Comparison of ENCODE assay signal across 21 cellular contexts in the genomic region with DNA sequence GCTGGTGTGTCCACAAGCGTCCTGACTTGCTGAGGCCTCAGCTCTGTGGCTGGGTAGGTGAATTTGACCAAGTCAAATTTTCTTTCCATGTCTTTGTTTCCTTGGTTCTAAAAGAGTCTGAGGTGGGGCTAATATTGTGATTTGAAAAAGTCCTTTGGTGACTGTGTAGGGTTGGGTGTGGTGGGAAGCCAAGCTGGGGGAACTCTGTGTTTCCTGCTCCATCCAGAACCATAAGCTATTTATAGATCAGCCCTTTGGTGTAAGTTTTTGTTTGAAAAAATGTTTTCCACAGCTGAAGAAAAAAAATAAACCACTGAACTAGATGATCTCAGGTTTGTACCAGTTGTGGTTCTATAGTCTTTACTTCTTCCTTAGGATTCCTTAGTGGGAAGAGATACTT.
DNase-seq lines count a peak whose midpoint lies in the region; ATAC-seq, FAIRE-seq and TF ChIP-seq lines count a peak whose summit lies in the region.
"Had no signal": no experiment of that assay in that cellular context is flagged by ENCODE, and none has a peak within 500 bp of the region (broad histone marks: within the 10 kb centered on the region; RNA-seq: fewer than 3 reads in every experiment).

No MANE protein-coding gene starts in this region.

- TF ChIP-seq CTCF in heart left ventricle (IDR thresholded peaks at IDR 0.05) (no peak), right atrium auricular region (IDR thresholded peaks at IDR 0.05) (no peak), astrocyte (IDR thresholded peaks at IDR 0.05; ENCODE audit: insufficient read depth, low read depth, low read length) (no peak), gastroesophageal sphincter (IDR thresholded peaks at IDR 0.05) (no peak)

- H3K27ac Mint-ChIP-seq in astrocyte (ENCODE audit: unreplicated experiment), result peak overlapping the region; percentile 37
- H3K27ac Mint-ChIP-seq: CD4-positive, CD25-positive, alpha-beta regulatory T cell; GM23338 had no signal

- H3K9me3 ChIP-seq in heart left ventricle (no peaks in the 10 kb centered on the region), right atrium auricular region (no peaks in the 10 kb centered on the region), astrocyte (ENCODE audit: insufficient read depth, low read depth, low read length) (no peaks in the 10 kb centered on the region), gastroesophageal sphincter (no peaks in the 10 kb centered on the region)
- H3K9me3 ChIP-seq: HAP-1, SJSA1 had no signal

- H3K4me1 ChIP-seq in heart left ventricle, result peaks cover 0 to 45% (median 14%) of the 10 kb centered on the region in 12 donors
- H3K4me1 ChIP-seq in right atrium auricular region, result no peaks in the 10 kb centered on the region
- peaks cover 5% of the 10 kb centered on the region for H3K4me1 ChIP-seq in astrocyte (ENCODE audit: insufficient read depth, low read length)
- H3K4me1 ChIP-seq in gastroesophageal sphincter, result no peaks in the 10 kb centered on the region
- H3K4me1 ChIP-seq: HAP-1, SJSA1 had no signal

- no peaks in the 10 kb centered on the region for H3K36me3 Mint-ChIP-seq in astrocyte (ENCODE audit: low read depth, unreplicated experiment)
- H3K36me3 Mint-ChIP-seq: CD4-positive, CD25-positive, alpha-beta regulatory T cell had no signal

- H3K79me2 ChIP-seq in astrocyte (ENCODE audit: insufficient read depth, low read length), result no peaks in the 10 kb centered on the region

- DNase-seq in heart left ventricle (peak in 1 of 5 donors; percentile 31), right atrium auricular region (ENCODE audit: low spot score) (no peak), astrocyte (ENCODE audit: low read depth) (peak; percentile 16), sciatic nerve (ENCODE audit: low spot score) (no peak), C1 segment of cervical spinal cord (lab: John Stamatoyannopoulos, UW) (no peak)
- no peak for DNase-seq in stimulated activated naive CD4-positive, alpha-beta T cell (lab: John Stamatoyannopoulos, UW)
- no peak for DNase-seq in activated CD4-positive, CD25-positive, alpha-beta regulatory T cell (lab: John Stamatoyannopoulos, UW)
- DNase-seq: CD4-positive, CD25-positive, alpha-beta regulatory T cell; DMS153; KG1; MM.1S; NCI-H2029; NCI-H446; NCI-H526; NCI-H82; OCI-M1 had no signal

- no peak overlapping the region for H3K9ac ChIP-seq in astrocyte (ENCODE audit: low read length)

- TF ChIP-seq POLR2A in heart left ventricle (IDR thresholded peaks at IDR 0.05) (no peak), gastroesophageal sphincter (IDR thresholded peaks at IDR 0.05) (no peak)

- H3K27me3 Mint-ChIP-seq in astrocyte (ENCODE audit: low read depth, unreplicated experiment), result no peaks in the 10 kb centered on the region
- H3K27me3 Mint-ChIP-seq: CD4-positive, CD25-positive, alpha-beta regulatory T cell had no signal

- H3K4me2 ChIP-seq in astrocyte (ENCODE audit: low read length), result no peak overlapping the region
- H3K4me2 ChIP-seq: GM23338 had no signal

- no peak overlapping the region for H3K4me3 Mint-ChIP-seq in astrocyte (ENCODE audit: unreplicated experiment)
- H3K4me3 Mint-ChIP-seq: CD4-positive, CD25-positive, alpha-beta regulatory T cell; GM23338 had no signal

- H3K27ac ChIP-seq in heart left ventricle, result peak overlapping the region in 11 of 12 donors; percentile 27 to 71 (median 50)
- H3K27ac ChIP-seq in right atrium auricular region, result no peak overlapping the region
- no peak overlapping the region for H3K27ac ChIP-seq in astrocyte (ENCODE audit: low read depth, low read length)
- no peak overlapping the region for H3K27ac ChIP-seq in gastroesophageal sphincter
- H3K27ac ChIP-seq: SJSA1 had no signal

- H4K20me1 ChIP-seq in astrocyte (ENCODE audit: insufficient read depth, low read length), result no peaks in the 10 kb centered on the region

- no peak overlapping the region for H2AFZ ChIP-seq in astrocyte (ENCODE audit: low read depth, low read length)
- H2AFZ ChIP-seq: GM23338 had no signal

- peaks cover 11% of the 10 kb centered on the region for H3K4me1 Mint-ChIP-seq in astrocyte (ENCODE audit: low read depth, unreplicated experiment)
- H3K4me1 Mint-ChIP-seq: CD4-positive, CD25-positive, alpha-beta regulatory T cell had no signal

- no peak for TF ChIP-seq EP300 in gastroesophageal sphincter (IDR thresholded peaks at IDR 0.05)

- ATAC-seq in heart left ventricle (peak in 3 of 4 donors; percentile 69 to 84 (median 71)), gastroesophageal sphincter (peak; percentile 43), sciatic nerve (peak; percentile 62)
- ATAC-seq: GM23338 had no signal

- H3K4me3 ChIP-seq in heart left ventricle, result peak overlapping the region in 1 of 12 donors; percentile 27
- H3K4me3 ChIP-seq in right atrium auricular region, result no peak overlapping the region
- no peak overlapping the region for H3K4me3 ChIP-seq in astrocyte (ENCODE audit: insufficient read depth, low read depth, low read length)
- no peak overlapping the region for H3K4me3 ChIP-seq in gastroesophageal sphincter
- H3K4me3 ChIP-seq: GM23338, HAP-1, SJSA1 had no signal

- H3K36me3 ChIP-seq in heart left ventricle (no peaks in the 10 kb centered on the region), right atrium auricular region (no peaks in the 10 kb centered on the region), astrocyte (ENCODE audit: insufficient read depth, low read length) (no peaks in the 10 kb centered on the region), gastroesophageal sphincter (no peaks in the 10 kb centered on the region)
- H3K36me3 ChIP-seq: HAP-1, SJSA1 had no signal

- WGBS in heart left ventricle, 4 donors, result 62 to 76% (median 69%) methylated on average over 1 of the region's 1 CpG
- 71 to 82% methylated on average over 1 of the region's 1 CpG for WGBS in gastroesophageal sphincter (ENCODE audit: low coverage in 1 of 2), 2 donors

- peak; percentile 17 for FAIRE-seq in astrocyte (lab: Jason Lieb, UNC)
- FAIRE-seq: RCC 7860 had no signal

- H3K27me3 ChIP-seq in heart left ventricle (no peaks in the 10 kb centered on the region), right atrium auricular region (no peaks in the 10 kb centered on the region), astrocyte (ENCODE audit: insufficient read depth, low read length) (no peaks in the 10 kb centered on the region), gastroesophageal sphincter (no peaks in the 10 kb centered on the region)

- intact Hi-C loops in heart left ventricle (cut with DNase I), result no loop called here
- intact Hi-C loops in sciatic nerve (cut with DNase I), result no loop called here

- H3K9me3 Mint-ChIP-seq in astrocyte (ENCODE audit: unreplicated experiment), result no peaks in the 10 kb centered on the region
- H3K9me3 Mint-ChIP-seq: CD4-positive, CD25-positive, alpha-beta regulatory T cell; GM23338 had no signal

Comparison
In these comparisons a context has a peak if more than half of its experiments do, and no peak if none do; other contexts are left out.
1. H3K27ac ChIP-seq: peak in heart left ventricle (11 of 12); none in right atrium auricular region (0 of 2), astrocyte (single experiment) and gastroesophageal sphincter (0 of 4).
2. Peak in every context shown above with its lines, with median percentiles within 50 percentile points of each other: ATAC-seq.